11 cellular contexts compared by ENCODE assay signal in the genomic region with DNA sequence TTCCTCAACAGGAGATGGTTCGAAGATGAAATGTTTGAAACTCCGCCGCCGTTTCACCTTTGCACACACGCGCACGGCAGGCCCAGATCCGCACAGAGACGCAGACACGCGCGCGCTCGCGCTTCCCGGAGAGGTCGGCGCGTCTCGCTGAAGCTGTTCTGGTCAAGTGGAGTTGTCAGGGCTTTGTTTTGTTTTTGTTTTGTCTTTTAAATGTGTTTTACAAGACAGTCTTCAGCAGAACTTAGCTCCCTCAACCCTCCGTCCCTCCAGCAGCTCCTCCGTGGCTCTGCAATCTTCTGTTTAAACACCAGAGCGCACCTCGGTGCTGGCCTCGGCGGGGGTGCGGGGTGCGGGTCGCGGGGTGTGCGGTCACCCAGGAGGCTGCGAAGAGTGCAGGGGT. TPM values are rescaled to one million over a fixed set of nuclear protein-coding genes. Genes with fewer than 3 reads are reported as not detected.
DNase-seq lines count a peak whose midpoint lies in the region; TF ChIP-seq lines count a peak whose summit lies in the region.
"Had no signal": no experiment of that assay in that cellular context is flagged by ENCODE, and none has a peak within 500 bp of the region (broad histone marks: within the 10 kb centered on the region; RNA-seq: fewer than 3 reads in every experiment).

No MANE protein-coding gene starts in this region.

- H3K27me3 ChIP-seq in BE2C: peaks cover 38% of the 10 kb centered on the region

- TF ChIP-seq CTCF in fibroblast of villous mesenchyme (IDR thresholded peaks at IDR 0.05; ENCODE audit: insufficient read depth, low read depth, low read length) (no peak), BE2C (IDR thresholded peaks at IDR 0.05; ENCODE audit: low read depth, low read length) (no peak)

- no peaks in the 10 kb centered on the region for H3K36me3 ChIP-seq in BE2C

- no peak overlapping the region for H3K4me3 ChIP-seq in fibroblast of villous mesenchyme (ENCODE audit: low read depth, low read length)
- no peak overlapping the region for H3K4me3 ChIP-seq in BE2C (ENCODE audit: low read depth, low read length)

- DNase-seq in DMS114 treated with DMSO at 0.1 percent for 48 hours (lab: John Stamatoyannopoulos, UW; ENCODE audit: unreplicated experiment) (peak; percentile 16), RPMI8226 (peak; percentile 68), fibroblast of villous mesenchyme (ENCODE audit: low read depth) (peak; percentile 10), posterior vena cava (ENCODE audit: low spot score) (peak; percentile 74), NCI-H345 treated with DMSO at 0.1 percent for 48 hours (lab: John Stamatoyannopoulos, UW; ENCODE audit: unreplicated experiment) (no peak), BE2C (no peak), DMS53 treated with DMSO at 0.1 percent for 48 hours (lab: John Stamatoyannopoulos, UW; ENCODE audit: unreplicated experiment) (no peak)
- no peak for DNase-seq in stimulated activated CD4-positive, alpha-beta T cell treated with anti-CD3 and anti-CD28 coated beads, Interleukin-15, amount 100 ng/mL, for 24 hours
- DNase-seq: activated naive CD4-positive, alpha-beta T cell treated with anti-CD3 and anti-CD28 coated beads for 36 hours; NCI-H446 had no signal

- H3K4me1 ChIP-seq in BE2C: no peaks in the 10 kb centered on the region

- intact Hi-C loops in posterior vena cava (cut with DNase I): no loop called here

- H3K9me3 ChIP-seq in BE2C: no peaks in the 10 kb centered on the region

RNA-seq across cellular contexts. Expression of a gene that starts 5.3 kb away (rescaled TPM):
- total RNA-seq in fibroblast of villous mesenchyme (0.32 and 3.0 TPM in 2 replicates), posterior vena cava (under 1 TPM; 0.19 to 0.38 TPM)
- polyA plus RNA-seq in BE2C (2012; ENCODE audit: insufficient read depth, insufficient read length, low read depth): not detected
- total RNA-seq: activated naive CD4-positive, alpha-beta T cell treated with anti-CD3 and anti-CD28 coated beads for 36 hours had no signal
- polyA plus RNA-seq: IgD-negative memory B cell had no signal

Comparison
In these comparisons a context has a peak if more than half of its experiments do, and no peak if none do; other contexts are left out.
1. DNase-seq: peak in DMS114 treated with DMSO at 0.1 percent for 48 hours (single experiment), RPMI8226 (single experiment), fibroblast of villous mesenchyme (single experiment) and posterior vena cava (single experiment); none in NCI-H345 treated with DMSO at 0.1 percent for 48 hours (single experiment), BE2C (single experiment), stimulated activated CD4-positive, alpha-beta T cell treated with anti-CD3 and anti-CD28 coated beads, Interleukin-15, amount 100 ng/mL, for 24 hours (single experiment) and DMS53 treated with DMSO at 0.1 percent for 48 hours (single experiment).